Comparison of ENCODE assay signal across 8 cellular contexts in genomic region chr10:87095241-87095945, GRCh38. TPM values are rescaled to one million over a fixed set of nuclear protein-coding genes. Genes with fewer than 3 reads are reported as not detected.
DNase-seq lines count a peak whose midpoint lies in the region; ATAC-seq and TF ChIP-seq lines count a peak whose summit lies in the region.

No MANE protein-coding gene starts in this region.

- H3K27ac Mint-ChIP-seq in activated CD8-positive, alpha-beta T cell treated with anti-CD3 and anti-CD28 coated beads for 36 hours, result peak overlapping the region; percentile 89

- H3K9me3 Mint-ChIP-seq in activated CD8-positive, alpha-beta T cell treated with anti-CD3 and anti-CD28 coated beads for 36 hours, result no peaks in the 10 kb centered on the region

- DNase-seq in SHP77 (lab: John Stamatoyannopoulos, UW) (peak; percentile 10 to 27), SHP77 treated with DMSO at 0.1 percent for 48 hours (lab: John Stamatoyannopoulos, UW) (no peak), NCI-H460 (ENCODE audit: extremely low read depth, low read depth) (peak; percentile 56), medulla oblongata (ENCODE audit: extremely low spot score) (peak; percentile 67)
- DNase-seq in activated CD8-positive, alpha-beta T cell treated with anti-CD3 and anti-CD28 coated beads for 36 hours, result peak; percentile 82
- DNase-seq in stimulated activated CD8-positive, alpha-beta memory T cell treated with anti-CD3 and anti-CD28 coated beads, Interleukin-12 subunit alpha, Interleukin-12 subunit beta, amount 100 ng/mL, for 24 hours (ENCODE audit: extremely low read depth), result peak; percentile 50

- H3K4me1 ChIP-seq in ectodermal cell (ENCODE audit: control insufficient read depth, insufficient read depth, low read length), result peaks cover 11% of the 10 kb centered on the region

- ATAC-seq in HG02938 (IDR thresholded peaks at IDR 0.05; ENCODE audit: unreplicated experiment), result peak; percentile 54
- peak; percentile 59 for ATAC-seq in activated CD8-positive, alpha-beta T cell treated with anti-CD3 and anti-CD28 coated beads for 36 hours

- 4 to 5% methylated on average over 59 of the region's 59 CpGs for WGBS in ectodermal cell, 2 experiments

- H3K36me3 ChIP-seq in ectodermal cell (ENCODE audit: control insufficient read depth, insufficient read depth, low read length), result no peaks in the 10 kb centered on the region

- H3K36me3 Mint-ChIP-seq in activated CD8-positive, alpha-beta T cell treated with anti-CD3 and anti-CD28 coated beads for 36 hours (ENCODE audit: low read depth), result peaks cover 45% of the 10 kb centered on the region

- peaks cover 42% of the 10 kb centered on the region for H3K4me1 Mint-ChIP-seq in activated CD8-positive, alpha-beta T cell treated with anti-CD3 and anti-CD28 coated beads for 36 hours (ENCODE audit: low read depth)

- H3K27me3 Mint-ChIP-seq in activated CD8-positive, alpha-beta T cell treated with anti-CD3 and anti-CD28 coated beads for 36 hours, result no peaks in the 10 kb centered on the region

- no peaks in the 10 kb centered on the region for H3K27me3 ChIP-seq in ectodermal cell (ENCODE audit: control insufficient read depth, insufficient read depth, low read length, poor library complexity, severe bottlenecking)

- peak overlapping the region; percentile 66 for H3K4me3 ChIP-seq in ectodermal cell (ENCODE audit: insufficient read depth, low read depth, low read length)

- CTCF ChIA-PET in activated CD8-positive, alpha-beta T cell treated with anti-CD3 and anti-CD28 coated beads for 36 hours (lab: Charles Lee), result interaction anchor here (0.5 to 1.3 kb wide), 3 partner anchors 10 to 156 kb away, joined by 3 read pairs; no protein-coding TSS in a partner anchor

- intact Hi-C loops in activated CD8-positive, alpha-beta T cell treated with anti-CD3 and anti-CD28 coated beads for 36 hours (cut with micrococcal nuclease), result no loop called here

- H3K27ac ChIP-seq in ectodermal cell (ENCODE audit: insufficient read depth, low read depth, low read length, poor library complexity, severe bottlenecking), result peak overlapping the region; percentile 64

- peak overlapping the region; percentile 86 for H3K4me3 Mint-ChIP-seq in activated CD8-positive, alpha-beta T cell treated with anti-CD3 and anti-CD28 coated beads for 36 hours

- no peak for TF ChIP-seq CTCF in activated CD8-positive, alpha-beta T cell treated with anti-CD3 and anti-CD28 coated beads for 36 hours (IDR thresholded peaks at IDR 0.05)

- POLR2A ChIA-PET in activated CD8-positive, alpha-beta T cell treated with anti-CD3 and anti-CD28 coated beads for 36 hours (lab: Charles Lee), result interaction anchor here (1.3 to 2.7 kb wide), 3 partner anchors 9 to 410 kb away, joined by 3 to 12 read pairs (median 6); partner anchors contain the start of gene MINPP1

- no peaks in the 10 kb centered on the region for H3K9me3 ChIP-seq in ectodermal cell (ENCODE audit: control insufficient read depth, low read length)

RNA-seq across cellular contexts. Expression of gene SHLD2, which starts 0.4 kb away (rescaled TPM):
- total RNA-seq in NCI-H460 (2014; rRNA removed; shearing (Covaris generic)), result 45.2 and 49.6 TPM in 2 replicates
- polyA plus RNA-seq in NCI-H460 (2014; cell fraction: nucleus; rRNA removed), result 28.1 and 45.1 TPM in 2 replicates
- total RNA-seq in activated CD8-positive, alpha-beta T cell treated with anti-CD3 and anti-CD28 coated beads for 36 hours, result 10 to 100 TPM; 32.3 to 33.1 TPM
- polyA plus RNA-seq in ectodermal cell (2013, experiment 1 of 4), result 27.9 TPM
- polyA plus RNA-seq in ectodermal cell (2013, experiment 2 of 4), result 25.9 TPM
- 19.2 TPM for polyA plus RNA-seq in ectodermal cell (2013, experiment 3 of 4)
- 20.8 TPM for polyA plus RNA-seq in ectodermal cell (2013, experiment 4 of 4)

RNA-seq across cellular contexts. Expression of gene GLUD1, which starts 0.8 kb away (rescaled TPM):
- 95.5 and 101 TPM in 2 replicates for total RNA-seq in NCI-H460 (2014; rRNA removed; shearing (Covaris generic))
- 117 and 167 TPM in 2 replicates for polyA plus RNA-seq in NCI-H460 (2014; cell fraction: nucleus; rRNA removed)
- total RNA-seq in activated CD8-positive, alpha-beta T cell treated with anti-CD3 and anti-CD28 coated beads for 36 hours, result 100 to 1,000 TPM in 1 of 2 experiments, 10 to 100 TPM in 1; 94.2 to 101 TPM
- 102 TPM for polyA plus RNA-seq in ectodermal cell (2013, experiment 1 of 4)
- polyA plus RNA-seq in ectodermal cell (2013, experiment 2 of 4), result 101 TPM
- 79.2 TPM for polyA plus RNA-seq in ectodermal cell (2013, experiment 3 of 4)
- polyA plus RNA-seq in ectodermal cell (2013, experiment 4 of 4), result 86.2 TPM
